In genomic region chr11:73137942-73138274, GRCh38 we compare ENCODE assay signal across 2 cellular contexts.
TF ChIP-seq lines count a peak whose summit lies in the region.

No MANE protein-coding gene starts in this region.

TF ChIP-seq in K562, 482 proteins besides CTCF, POLR2A, EP300 and RAD21:
- TF ChIP-seq MAFK (IDR thresholded peaks at IDR 0.05; ENCODE audit: low read length) (peak; percentile 81), RBBP5 (IDR thresholded peaks at IDR 0.05; ENCODE audit: borderline replicate concordance, insufficient read depth, low read length, poor library complexity, severe bottlenecking) (no peak), ZNF316 (IDR thresholded peaks at IDR 0.05) (peak; percentile 95), SMC3 (conservative IDR thresholded peaks at IDR 0.05; ENCODE audit: insufficient read depth, low read depth, low read length) (no peak), MAFG (tag; conservative IDR thresholded peaks at IDR 0.05) (peak; percentile 83), ZNF764 (CRISPR knock-in tag; IDR thresholded peaks at IDR 0.05; ENCODE audit: low read depth) (no peak), BRD4 (IDR thresholded peaks at IDR 0.05) (no peak), MAFF (IDR thresholded peaks at IDR 0.05; ENCODE audit: low read length) (peak; percentile 87), PATZ1 (CRISPR knock-in tag; IDR thresholded peaks at IDR 0.05; ENCODE audit: borderline replicate concordance) (no peak), C11orf30 (IDR thresholded peaks at IDR 0.05; ENCODE audit: low read depth) (peak; percentile 91)
- TF ChIP-seq, protein P1, sequence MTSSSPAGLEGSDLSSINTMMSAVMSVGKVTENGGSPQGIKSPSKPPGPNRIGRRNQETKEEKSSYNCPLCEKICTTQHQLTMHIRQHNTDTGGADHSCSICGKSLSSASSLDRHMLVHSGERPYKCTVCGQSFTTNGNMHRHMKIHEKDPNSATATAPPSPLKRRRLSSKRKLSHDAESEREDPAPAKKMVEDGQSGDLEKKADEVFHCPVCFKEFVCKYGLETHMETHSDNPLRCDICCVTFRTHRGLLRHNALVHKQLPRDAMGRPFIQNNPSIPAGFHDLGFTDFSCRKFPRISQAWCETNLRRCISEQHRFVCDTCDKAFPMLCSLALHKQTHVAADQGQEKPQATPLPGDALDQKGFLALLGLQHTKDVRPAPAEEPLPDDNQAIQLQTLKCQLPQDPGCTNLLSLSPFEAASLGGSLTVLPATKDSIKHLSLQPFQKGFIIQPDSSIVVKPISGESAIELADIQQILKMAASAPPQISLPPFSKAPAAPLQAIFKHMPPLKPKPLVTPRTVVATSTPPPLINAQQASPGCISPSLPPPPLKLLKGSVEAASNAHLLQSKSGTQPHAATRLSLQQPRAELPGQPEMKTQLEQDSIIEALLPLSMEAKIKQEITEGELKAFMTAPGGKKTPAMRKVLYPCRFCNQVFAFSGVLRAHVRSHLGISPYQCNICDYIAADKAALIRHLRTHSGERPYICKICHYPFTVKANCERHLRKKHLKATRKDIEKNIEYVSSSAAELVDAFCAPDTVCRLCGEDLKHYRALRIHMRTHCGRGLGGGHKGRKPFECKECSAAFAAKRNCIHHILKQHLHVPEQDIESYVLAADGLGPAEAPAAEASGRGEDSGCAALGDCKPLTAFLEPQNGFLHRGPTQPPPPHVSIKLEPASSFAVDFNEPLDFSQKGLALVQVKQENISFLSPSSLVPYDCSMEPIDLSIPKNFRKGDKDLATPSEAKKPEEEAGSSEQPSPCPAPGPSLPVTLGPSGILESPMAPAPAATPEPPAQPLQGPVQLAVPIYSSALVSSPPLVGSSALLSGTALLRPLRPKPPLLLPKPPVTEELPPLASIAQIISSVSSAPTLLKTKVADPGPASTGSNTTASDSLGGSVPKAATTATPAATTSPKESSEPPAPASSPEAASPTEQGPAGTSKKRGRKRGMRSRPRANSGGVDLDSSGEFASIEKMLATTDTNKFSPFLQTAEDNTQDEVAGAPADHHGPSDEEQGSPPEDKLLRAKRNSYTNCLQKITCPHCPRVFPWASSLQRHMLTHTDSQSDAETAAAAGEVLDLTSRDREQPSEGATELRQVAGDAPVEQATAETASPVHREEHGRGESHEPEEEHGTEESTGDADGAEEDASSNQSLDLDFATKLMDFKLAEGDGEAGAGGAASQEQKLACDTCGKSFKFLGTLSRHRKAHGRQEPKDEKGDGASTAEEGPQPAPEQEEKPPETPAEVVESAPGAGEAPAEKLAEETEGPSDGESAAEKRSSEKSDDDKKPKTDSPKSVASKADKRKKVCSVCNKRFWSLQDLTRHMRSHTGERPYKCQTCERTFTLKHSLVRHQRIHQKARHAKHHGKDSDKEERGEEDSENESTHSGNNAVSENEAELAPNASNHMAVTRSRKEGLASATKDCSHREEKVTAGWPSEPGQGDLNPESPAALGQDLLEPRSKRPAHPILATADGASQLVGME (CRISPR knock-in tag; IDR thresholded peaks at IDR 0.05), result no peak

TF ChIP-seq in WTC11, 78 proteins besides CTCF, POLR2A, EP300 and RAD21:
- TF ChIP-seq ELF4 (CRISPR knock-in tag; IDR thresholded peaks at IDR 0.05; ENCODE audit: low read depth) (no peak), ZBTB43 (CRISPR knock-in tag; IDR thresholded peaks at IDR 0.05) (no peak), SP1 (CRISPR knock-in tag; conservative IDR thresholded peaks at IDR 0.05) (no peak), RORB (CRISPR knock-in tag; IDR thresholded peaks at IDR 0.05) (no peak), EMX1 (CRISPR knock-in tag; IDR thresholded peaks at IDR 0.05) (no peak), ATF1 (CRISPR knock-in tag; IDR thresholded peaks at IDR 0.05) (no peak), ZNF532 (CRISPR knock-in tag; IDR thresholded peaks at IDR 0.05; ENCODE audit: borderline replicate concordance) (no peak), JAZF1 (CRISPR knock-in tag; IDR thresholded peaks at IDR 0.05) (no peak), TCF7 (CRISPR knock-in tag; IDR thresholded peaks at IDR 0.05; ENCODE audit: low read depth) (no peak), ZNF121 (CRISPR knock-in tag; IDR thresholded peaks at IDR 0.05) (no peak)
- TF ChIP-seq, protein P2, sequence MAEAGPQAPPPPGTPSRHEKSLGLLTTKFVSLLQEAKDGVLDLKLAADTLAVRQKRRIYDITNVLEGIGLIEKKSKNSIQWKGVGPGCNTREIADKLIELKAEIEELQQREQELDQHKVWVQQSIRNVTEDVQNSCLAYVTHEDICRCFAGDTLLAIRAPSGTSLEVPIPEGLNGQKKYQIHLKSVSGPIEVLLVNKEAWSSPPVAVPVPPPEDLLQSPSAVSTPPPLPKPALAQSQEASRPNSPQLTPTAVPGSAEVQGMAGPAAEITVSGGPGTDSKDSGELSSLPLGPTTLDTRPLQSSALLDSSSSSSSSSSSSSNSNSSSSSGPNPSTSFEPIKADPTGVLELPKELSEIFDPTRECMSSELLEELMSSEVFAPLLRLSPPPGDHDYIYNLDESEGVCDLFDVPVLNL (CRISPR knock-in tag; IDR thresholded peaks at IDR 0.05; ENCODE audit: borderline replicate concordance, low read depth), result no peak
- TF ChIP-seq, protein P3, sequence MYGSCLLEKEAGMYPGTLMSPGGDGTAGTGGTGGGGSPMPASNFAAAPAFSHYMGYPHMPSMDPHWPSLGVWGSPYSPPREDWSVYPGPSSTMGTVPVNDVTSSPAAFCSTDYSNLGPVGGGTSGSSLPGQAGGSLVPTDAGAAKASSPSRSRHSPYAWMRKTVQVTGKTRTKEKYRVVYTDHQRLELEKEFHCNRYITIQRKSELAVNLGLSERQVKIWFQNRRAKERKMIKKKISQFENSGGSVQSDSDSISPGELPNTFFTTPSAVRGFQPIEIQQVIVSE (CRISPR knock-in tag; IDR thresholded peaks at IDR 0.05; ENCODE audit: borderline replicate concordance), result no peak
- TF ChIP-seq, protein P4, sequence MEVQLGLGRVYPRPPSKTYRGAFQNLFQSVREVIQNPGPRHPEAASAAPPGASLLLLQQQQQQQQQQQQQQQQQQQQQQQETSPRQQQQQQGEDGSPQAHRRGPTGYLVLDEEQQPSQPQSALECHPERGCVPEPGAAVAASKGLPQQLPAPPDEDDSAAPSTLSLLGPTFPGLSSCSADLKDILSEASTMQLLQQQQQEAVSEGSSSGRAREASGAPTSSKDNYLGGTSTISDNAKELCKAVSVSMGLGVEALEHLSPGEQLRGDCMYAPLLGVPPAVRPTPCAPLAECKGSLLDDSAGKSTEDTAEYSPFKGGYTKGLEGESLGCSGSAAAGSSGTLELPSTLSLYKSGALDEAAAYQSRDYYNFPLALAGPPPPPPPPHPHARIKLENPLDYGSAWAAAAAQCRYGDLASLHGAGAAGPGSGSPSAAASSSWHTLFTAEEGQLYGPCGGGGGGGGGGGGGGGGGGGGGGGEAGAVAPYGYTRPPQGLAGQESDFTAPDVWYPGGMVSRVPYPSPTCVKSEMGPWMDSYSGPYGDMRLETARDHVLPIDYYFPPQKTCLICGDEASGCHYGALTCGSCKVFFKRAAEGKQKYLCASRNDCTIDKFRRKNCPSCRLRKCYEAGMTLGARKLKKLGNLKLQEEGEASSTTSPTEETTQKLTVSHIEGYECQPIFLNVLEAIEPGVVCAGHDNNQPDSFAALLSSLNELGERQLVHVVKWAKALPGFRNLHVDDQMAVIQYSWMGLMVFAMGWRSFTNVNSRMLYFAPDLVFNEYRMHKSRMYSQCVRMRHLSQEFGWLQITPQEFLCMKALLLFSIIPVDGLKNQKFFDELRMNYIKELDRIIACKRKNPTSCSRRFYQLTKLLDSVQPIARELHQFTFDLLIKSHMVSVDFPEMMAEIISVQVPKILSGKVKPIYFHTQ (CRISPR knock-in tag; IDR thresholded peaks at IDR 0.05), result no peak
